ENCODE assay signal across 32 cellular contexts in genomic region chr2:164849506-164849905, GRCh38. TPM values are rescaled to one million over a fixed set of nuclear protein-coding genes. Genes with fewer than 3 reads are reported as not detected.
"Had no signal": no experiment of that assay in that cellular context is flagged by ENCODE, and none has a peak within 500 bp of the region (broad histone marks: within the 10 kb centered on the region; RNA-seq: fewer than 3 reads in every experiment).

No MANE protein-coding gene starts in this region.

- DNase-seq: activated B cell treated with CpG ODN at 0.5 μM for 24 hours; activated CD4-positive, alpha-beta memory T cell treated with anti-CD3 and anti-CD28 coated beads for 36 hours; activated CD4-positive, alpha-beta T cell treated with anti-CD3 and anti-CD28 coated beads for 36 hours; activated CD4-positive, alpha-beta T cell treated with anti-CD3 and anti-CD28 coated beads, Interleukin-2, amount 10 ng/mL, durations not matched to agents 24 days and 14 days; activated CD4-positive, CD25-positive, alpha-beta regulatory T cell treated with anti-CD3 and anti-CD28 coated beads, Interleukin-2, amount 50 U/mL, for 72 hours; activated CD8-positive, alpha-beta memory T cell treated with anti-CD3 and anti-CD28 coated beads, Interleukin-2, amount 10 ng/mL, durations not matched to agents 7 days and 5 days; activated CD8-positive, alpha-beta memory T cell treated with anti-CD3 and anti-CD28 coated beads, Interleukin-2, amount 50 U/mL, for 4 hours; activated CD8-positive, alpha-beta T cell treated with anti-CD3 and anti-CD28 coated beads, Interleukin-2, amount 10 ng/mL, durations not matched to agents 7 days and 5 days; activated effector memory CD4-positive, alpha-beta T cell treated with anti-CD3 and anti-CD28 coated beads, Interleukin-2, amount 50 U/mL, for 16 hours; activated naive CD4-positive, alpha-beta T cell treated with anti-CD3 and anti-CD28 coated beads for 36 hours; activated naive CD8-positive, alpha-beta T cell treated with anti-CD3 and anti-CD28 coated beads for 36 hours; activated naive CD8-positive, alpha-beta T cell treated with anti-CD3 and anti-CD28 coated beads, Interleukin-2, amount 50 U/mL, for 24 hours; activated T-cell treated with anti-CD3 and anti-CD28 coated beads, Interleukin-2, amount 50 U/mL, for 1 hour; activated T-cell treated with anti-CD3 and anti-CD28 coated beads, Interleukin-2, amount 50 U/mL, for 48 hours; adrenal gland; amygdala; aorta; body of pancreas; central memory CD4-positive, alpha-beta T cell; cerebellar nuclear complex; colonic mucosa; effector CD8-positive, alpha-beta T cell; esophagus squamous epithelium; foreskin melanocyte; heart right ventricle; T-helper 2 cell had no signal

- H3K4me1 ChIP-seq: colonic mucosa, heart right ventricle had no signal

- H3K27ac ChIP-seq: adrenal gland, cardiac muscle cell, colonic mucosa, epithelial cell of prostate, esophagus squamous epithelium, gastroesophageal sphincter, heart right ventricle had no signal

- H3K4me3 ChIP-seq: adrenal gland, body of pancreas, cardiac muscle cell, colonic mucosa, esophagus squamous epithelium, gastroesophageal sphincter, heart right ventricle had no signal

- H3K36me3 ChIP-seq: adrenal gland, cardiac muscle cell, colonic mucosa, esophagus squamous epithelium, gastroesophageal sphincter, heart right ventricle had no signal

- H3K9me3 ChIP-seq: adrenal gland, body of pancreas, colonic mucosa, esophagus squamous epithelium, gastroesophageal sphincter, heart right ventricle had no signal

- ATAC-seq: activated CD4-positive, alpha-beta T cell treated with anti-CD3 and anti-CD28 coated beads for 36 hours; activated CD8-positive, alpha-beta memory T cell treated with anti-CD3 and anti-CD28 coated beads, Interleukin-2, amount 10 ng/mL, durations not matched to agents 7 days and 5 days; activated CD8-positive, alpha-beta T cell treated with anti-CD3 and anti-CD28 coated beads, Interleukin-2, amount 10 ng/mL, durations not matched to agents 7 days and 5 days; activated naive CD8-positive, alpha-beta T cell treated with anti-CD3 and anti-CD28 coated beads, Interleukin-2, amount 50 U/mL, for 24 hours; body of pancreas; gastroesophageal sphincter; heart right ventricle had no signal

- H3K27me3 ChIP-seq: adrenal gland, body of pancreas, cardiac muscle cell, colonic mucosa, esophagus squamous epithelium, gastroesophageal sphincter, heart right ventricle had no signal

RNA-seq across cellular contexts. Expression of gene COBLL1, which starts 7.9 kb away (rescaled TPM):
- total RNA-seq: activated CD4-positive, alpha-beta memory T cell treated with anti-CD3 and anti-CD28 coated beads for 36 hours; activated CD4-positive, alpha-beta T cell treated with anti-CD3 and anti-CD28 coated beads for 36 hours; activated CD4-positive, alpha-beta T cell treated with anti-CD3 and anti-CD28 coated beads, Interleukin-2, amount 10 ng/mL, durations not matched to agents 24 days and 14 days; activated CD8-positive, alpha-beta memory T cell treated with anti-CD3 and anti-CD28 coated beads for 36 hours; activated CD8-positive, alpha-beta memory T cell treated with anti-CD3 and anti-CD28 coated beads, Interleukin-2, amount 10 ng/mL, durations not matched to agents 7 days and 5 days; activated CD8-positive, alpha-beta T cell treated with anti-CD3 and anti-CD28 coated beads, Interleukin-2, amount 10 ng/mL, durations not matched to agents 7 days and 5 days; activated naive CD4-positive, alpha-beta T cell treated with anti-CD3 and anti-CD28 coated beads for 36 hours; activated T-helper 1 cell treated with anti-CD3 and anti-CD28 coated beads, Interleukin-12 subunit alpha, Interleukin-12 subunit beta, Interleukin-2, Interleukin-4 antibody, amounts not matched to agents 30 ng/mL and 10 ng/mL and 1 ng/mL, durations not matched to agents 14 hours and 24 hours and 36 hours; T-helper 1 cell treated with Interleukin-12 subunit alpha and Interleukin-12 subunit beta and Interleukin-4 antibody, amounts not matched to agents 30 ng/mL and 1 ng/mL, for 36 hours had no signal
